Comparison of ENCODE assay signal across 8 cellular contexts in genomic region chr10:6473430-6473829, GRCh38.
DNase-seq lines count a peak whose midpoint lies in the region; ATAC-seq lines count a peak whose summit lies in the region.

No MANE protein-coding gene starts in this region.

- intact Hi-C loops in left ventricle myocardium superior (cut with micrococcal nuclease), result no loop called here

- peak overlapping the region; percentile 26 for H3K4me3 Mint-ChIP-seq in activated CD8-positive, alpha-beta memory T cell treated with anti-CD3 and anti-CD28 coated beads, Interleukin-2, amount 10 ng/mL, durations not matched to agents 7 days and 5 days

- peaks cover 7% of the 10 kb centered on the region for H3K9me3 Mint-ChIP-seq in activated CD8-positive, alpha-beta memory T cell treated with anti-CD3 and anti-CD28 coated beads, Interleukin-2, amount 10 ng/mL, durations not matched to agents 7 days and 5 days (ENCODE audit: low read depth)
- peaks cover 0 to 7% of the 10 kb centered on the region in 2 donors for H3K9me3 Mint-ChIP-seq in activated naive CD4-positive, alpha-beta T cell treated with anti-CD3 and anti-CD28 coated beads, Interleukin-2, amount 50 U/mL, for 72 hours

- peaks cover 58% of the 10 kb centered on the region for H3K4me1 Mint-ChIP-seq in activated CD8-positive, alpha-beta memory T cell treated with anti-CD3 and anti-CD28 coated beads, Interleukin-2, amount 10 ng/mL, durations not matched to agents 7 days and 5 days

- no peaks in the 10 kb centered on the region for H3K27me3 Mint-ChIP-seq in activated CD8-positive, alpha-beta memory T cell treated with anti-CD3 and anti-CD28 coated beads, Interleukin-2, amount 10 ng/mL, durations not matched to agents 7 days and 5 days

- H3K27ac Mint-ChIP-seq in activated CD8-positive, alpha-beta memory T cell treated with anti-CD3 and anti-CD28 coated beads, Interleukin-2, amount 10 ng/mL, durations not matched to agents 7 days and 5 days, result peak overlapping the region; percentile 100
- H3K27ac Mint-ChIP-seq in activated naive CD4-positive, alpha-beta T cell treated with anti-CD3 and anti-CD28 coated beads, Interleukin-2, amount 50 U/mL, for 72 hours, result peak overlapping the region; percentile 58 to 96

- CTCF ChIA-PET in activated CD8-positive, alpha-beta memory T cell treated with anti-CD3 and anti-CD28 coated beads, Interleukin-2, amount 10 ng/mL, durations not matched to agents 7 days and 5 days (lab: Charles Lee), result interaction anchor here (0.8 to 2.8 kb wide), 28 partner anchors 8 to 387 kb away, joined by 3 to 28 read pairs (median 4); partner anchors contain the start of genes PFKFB3 and PRKCQ

- ATAC-seq in activated CD8-positive, alpha-beta memory T cell treated with anti-CD3 and anti-CD28 coated beads, Interleukin-2, amount 10 ng/mL, durations not matched to agents 7 days and 5 days, result peak; percentile 84
- ATAC-seq in activated naive CD4-positive, alpha-beta T cell treated with anti-CD3 and anti-CD28 coated beads, Interleukin-2, amount 50 U/mL, for 72 hours, result peak; percentile 84 to 85
- ATAC-seq in left ventricle myocardium superior, result no peak

- peaks cover 72% of the 10 kb centered on the region for H3K36me3 Mint-ChIP-seq in activated CD8-positive, alpha-beta memory T cell treated with anti-CD3 and anti-CD28 coated beads, Interleukin-2, amount 10 ng/mL, durations not matched to agents 7 days and 5 days
- peaks cover 36 to 65% of the 10 kb centered on the region in 2 donors for H3K36me3 Mint-ChIP-seq in activated naive CD4-positive, alpha-beta T cell treated with anti-CD3 and anti-CD28 coated beads, Interleukin-2, amount 50 U/mL, for 72 hours

- peak; percentile 83 for DNase-seq in activated CD8-positive, alpha-beta memory T cell treated with anti-CD3 and anti-CD28 coated beads, Interleukin-2, amount 10 ng/mL, durations not matched to agents 7 days and 5 days
- DNase-seq in activated CD8-positive, alpha-beta memory T cell treated with anti-CD3 and anti-CD28 coated beads for 24 hours, result no peak
- DNase-seq in RPMI7951 (ENCODE audit: low read depth) (peak; percentile 70), left ventricle myocardium superior (no peak), NCI-H1930 (lab: John Stamatoyannopoulos, UW) (no peak), NCI-H1105 (lab: John Stamatoyannopoulos, UW) (no peak)
- peak; percentile 42 to 59 for DNase-seq in activated naive CD4-positive, alpha-beta T cell treated with anti-CD3 and anti-CD28 coated beads, Interleukin-2, amount 50 U/mL, for 72 hours (ENCODE audit: low spot score in 2 of 2)
- peak; percentile 19 for DNase-seq in stimulated activated naive CD4-positive, alpha-beta T cell treated with Interleukin-2 at 50 U/mL for 16 hours (lab: John Stamatoyannopoulos, UW)

Comparison
In these comparisons a context has a peak if more than half of its experiments do, and no peak if none do; other contexts are left out.
1. DNase-seq: peak in activated CD8-positive, alpha-beta memory T cell treated with anti-CD3 and anti-CD28 coated beads, Interleukin-2, amount 10 ng/mL, durations not matched to agents 7 days and 5 days (single experiment), RPMI7951 (single experiment), activated naive CD4-positive, alpha-beta T cell treated with anti-CD3 and anti-CD28 coated beads, Interleukin-2, amount 50 U/mL, for 72 hours (2 of 2) and stimulated activated naive CD4-positive, alpha-beta T cell treated with Interleukin-2 at 50 U/mL for 16 hours (single experiment); none in activated CD8-positive, alpha-beta memory T cell treated with anti-CD3 and anti-CD28 coated beads for 24 hours (single experiment), left ventricle myocardium superior (single experiment), NCI-H1930 (0 of 2) and NCI-H1105 (single experiment).